1 cellular context compared by ENCODE assay signal in the genomic region with DNA sequence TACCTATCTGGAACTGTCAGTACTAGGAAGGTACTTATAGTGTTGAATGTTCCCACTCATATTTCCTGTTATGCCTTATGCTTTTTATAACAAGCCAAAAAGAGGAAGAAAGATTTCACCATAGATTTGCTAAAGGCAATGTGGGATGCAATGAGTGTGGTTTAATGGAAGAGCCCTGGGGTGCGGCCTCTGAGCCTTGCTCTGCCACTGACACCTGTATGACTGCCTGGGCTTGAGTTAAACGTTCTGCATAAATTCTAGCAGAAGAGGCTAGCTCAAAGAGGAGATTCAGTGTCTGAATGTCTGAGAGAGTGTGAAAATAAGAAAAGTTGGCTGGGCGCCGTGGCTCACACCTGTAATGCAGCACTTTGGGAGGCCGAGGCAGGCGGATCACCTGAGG.
TF ChIP-seq lines count a peak whose summit lies in the region.

No MANE protein-coding gene starts in this region.

TF ChIP-seq in SK-N-SH, 30 proteins besides CTCF, POLR2A, EP300 and RAD21 (continued from another document):
- TF ChIP-seq USF2 (IDR thresholded peaks at IDR 0.05; ENCODE audit: borderline replicate concordance, low read depth, low read length) = no peak
- TF ChIP-seq RFX5 (IDR thresholded peaks at IDR 0.05; ENCODE audit: low read length) = no peak
